In genomic region chr20:32635764-32636163, GRCh38 we compare ENCODE assay signal across 1 cellular context.
A peak's percentile ranks its signal among the peaks of the same experiment; 100 is the strongest.
TF ChIP-seq lines count a peak whose summit lies in the region.

No MANE protein-coding gene starts in this region.

TF ChIP-seq in IMR-90, 13 proteins besides CTCF, POLR2A, EP300 and RAD21 (continued from another document):
- TF ChIP-seq USF2 (IDR thresholded peaks at IDR 0.05; ENCODE audit: low read depth, low read length), result 0 out of 2 replicates have a peak, but pooled peaks have one; percentile 31
